In the genomic region with DNA sequence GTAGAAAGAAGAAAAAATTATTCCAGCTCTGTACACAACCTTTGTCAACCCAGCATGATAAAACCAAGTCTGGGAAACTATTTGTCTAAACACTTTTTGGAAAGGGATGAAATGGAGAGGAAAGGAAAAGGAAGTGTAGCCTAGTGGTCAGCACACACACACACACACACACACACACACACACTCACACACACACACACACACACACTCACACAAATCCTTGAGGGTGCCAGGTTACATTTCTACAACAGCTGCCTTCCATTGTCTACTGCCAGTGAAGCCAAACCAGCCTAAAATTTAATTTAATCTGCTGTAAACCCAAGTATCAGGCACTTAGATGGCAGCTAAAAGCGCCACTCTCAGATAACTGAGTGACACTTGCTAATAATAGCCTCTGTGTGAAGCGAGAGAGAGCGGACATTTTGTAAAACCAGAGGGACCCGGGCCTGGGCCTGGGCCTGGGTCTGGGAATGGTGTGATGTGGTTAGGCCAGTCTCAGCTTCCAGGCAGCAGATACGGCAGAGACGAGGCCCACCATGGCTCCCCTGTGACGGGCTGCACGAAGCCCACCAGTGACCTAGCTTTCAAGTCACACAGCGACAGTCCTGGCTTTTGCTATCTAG, we compare ENCODE assay signal across 27 cellular contexts. TPM values are rescaled to one million over a fixed set of nuclear protein-coding genes. Genes with fewer than 3 reads are reported as not detected.
A peak's percentile ranks its signal among the peaks of the same experiment; 100 is the strongest.
DNase-seq lines count a peak whose midpoint lies in the region; ATAC-seq, FAIRE-seq and TF ChIP-seq lines count a peak whose summit lies in the region.
"Had no signal": no experiment of that assay in that cellular context is flagged by ENCODE, and none has a peak within 500 bp of the region (broad histone marks: within the 10 kb centered on the region; RNA-seq: fewer than 3 reads in every experiment).

No MANE protein-coding gene starts in this region.

- H3K4me1 ChIP-seq in heart right ventricle (peaks cover 2 to 41% (median 20%) of the 10 kb centered on the region in 9 donors), neuronal stem cell (ENCODE audit: control insufficient read depth in 2 of 2, insufficient read depth in 1 of 2, low read depth in 1 of 2, low read length in 2 of 2) (no peaks in the 10 kb centered on the region), suprapubic skin (peaks cover 10% of the 10 kb centered on the region)
- H3K4me1 ChIP-seq: lower lobe of right lung had no signal

- no peak overlapping the region for H2BK5ac ChIP-seq in neuronal stem cell (ENCODE audit: low read length)

- H2AK5ac ChIP-seq in neuronal stem cell (ENCODE audit: low read depth, low read length): no peak overlapping the region

- peak in 5 of 8 donors; percentile 51 to 67 (median 60) for ATAC-seq in heart right ventricle
- ATAC-seq: activated T-cell treated with anti-CD3 and anti-CD28 coated beads, Interleukin-2, amount 50 U/mL, for 4 hours; gastroesophageal sphincter; lower lobe of right lung; T-helper 17 cell had no signal

- intact Hi-C loops in heart right ventricle (cut with DNase I): no loop called here
- intact Hi-C loops in dorsolateral prefrontal cortex (cut with DNase I): no loop called here

- no peak overlapping the region for H3K23ac ChIP-seq in neuronal stem cell (ENCODE audit: low read depth, low read length, poor library complexity)

- TF ChIP-seq POLR2A in GM12891 (IDR thresholded peaks at IDR 0.05; ENCODE audit: low read depth, low read length) (no peak), suprapubic skin (IDR thresholded peaks at IDR 0.05) (no peak)

- no peak overlapping the region for H3K9ac ChIP-seq in neuronal stem cell (ENCODE audit: low read depth, low read length, poor library complexity)
- H3K9ac ChIP-seq: BLaER1 treated with 17β-estradiol and CSF1 and Interleukin-3, amounts not matched to agents 10 nM and 100 nM; SK-N-SH had no signal

- no peak overlapping the region for H2BK120ac ChIP-seq in neuronal stem cell (ENCODE audit: low read depth, low read length)

- H3K9me3 ChIP-seq in heart right ventricle (no peaks in the 10 kb centered on the region), neuronal stem cell (replicated peaks in 1 of 2; ENCODE audit: control insufficient read depth in 2 of 2, insufficient read depth in 1 of 2, low read depth in 1 of 2, low read length in 2 of 2) (no peaks in the 10 kb centered on the region), suprapubic skin (no peaks in the 10 kb centered on the region)
- H3K9me3 ChIP-seq: BLaER1 treated with 17β-estradiol and CSF1 and Interleukin-3, amounts not matched to agents 10 nM and 100 nM; gastroesophageal sphincter; lower lobe of right lung; SK-N-SH had no signal

- no peak overlapping the region for H3K4me2 ChIP-seq in neuronal stem cell (ENCODE audit: insufficient read depth, low read length, poor library complexity, severe bottlenecking)
- H3K4me2 ChIP-seq: SK-N-SH had no signal

- no peak overlapping the region for H3K4ac ChIP-seq in neuronal stem cell (ENCODE audit: low read length)

- H4K8ac ChIP-seq in neuronal stem cell (ENCODE audit: low read depth, low read length): no peak overlapping the region

- H3K18ac ChIP-seq in neuronal stem cell (ENCODE audit: low read length): peak overlapping the region; percentile 70

- H3K4me3 ChIP-seq in heart right ventricle (no peak overlapping the region), neuronal stem cell (ENCODE audit: low read length in 2 of 2) (no peak overlapping the region), dorsolateral prefrontal cortex (no peak overlapping the region), suprapubic skin (no peak overlapping the region)
- H3K4me3 ChIP-seq: BLaER1 treated with 17β-estradiol and CSF1 and Interleukin-3, amounts not matched to agents 10 nM and 100 nM; coronary artery; gastroesophageal sphincter; lower lobe of right lung; skin epidermis had no signal

- H3K27me3 ChIP-seq in heart right ventricle (peaks cover 0 to 6% (median 0%) of the 10 kb centered on the region in 7 donors), neuronal stem cell (ENCODE audit: control insufficient read depth in 3 of 3, insufficient read depth in 3 of 3, low read depth in 1 of 3, low read length in 3 of 3) (peaks cover 0 to 8% (median 0%) of the 10 kb centered on the region in 3 experiments), dorsolateral prefrontal cortex (no peaks in the 10 kb centered on the region), suprapubic skin (no peaks in the 10 kb centered on the region)
- H3K27me3 ChIP-seq: BLaER1 treated with 17β-estradiol and CSF1 and Interleukin-3, amounts not matched to agents 10 nM and 100 nM; gastroesophageal sphincter had no signal

- no peak overlapping the region for H2BK15ac ChIP-seq in neuronal stem cell (ENCODE audit: low read length)

- DNase-seq in GM12891 (ENCODE audit: insufficient read length, low spot score) (no peak), heart right ventricle (no peak), neuronal stem cell (ENCODE audit: low spot score) (no peak), activated gamma-delta T cell treated with Interleukin-2 at 50 U/mL for 16 hours (no peak), dorsolateral prefrontal cortex (no peak), suprapubic skin (ENCODE audit: low spot score in 2 of 2) (no peak)
- DNase-seq: activated CD4-positive, alpha-beta T cell treated with anti-CD3 and anti-CD28 coated beads, Interleukin-2, amount 10 ng/mL, durations not matched to agents 24 days and 14 days; activated naive CD4-positive, alpha-beta T cell; activated T-cell treated with anti-CD3 and anti-CD28 coated beads, Interleukin-2, amount 50 U/mL, for 4 hours; Calu3; GOT3; Kasumi-1; lower lobe of right lung; NCI-H1694; NCI-H2171 treated with DMSO at 0.1 percent for 48 hours; SK-N-SH; stimulated activated CD4-positive, alpha-beta T cell treated with anti-CD3 and anti-CD28 coated beads, Interleukin-2, amount 100 ng/mL, for 24 hours; substantia nigra; T-helper 17 cell had no signal

- no peak overlapping the region for H3K14ac ChIP-seq in neuronal stem cell (ENCODE audit: low read length)

- no peak overlapping the region for H2BK12ac ChIP-seq in neuronal stem cell (ENCODE audit: low read length)

- no peak for TF ChIP-seq EP300 in suprapubic skin (IDR thresholded peaks at IDR 0.05)

- H3K79me1 ChIP-seq in neuronal stem cell (ENCODE audit: low read depth, low read length): no peaks in the 10 kb centered on the region

- H3K27ac ChIP-seq in heart right ventricle: peak overlapping the region in 4 of 10 donors; percentile 29 to 51 (median 42)
- no peak overlapping the region for H3K27ac ChIP-seq in neuronal stem cell (replicated peaks; ENCODE audit: low read length)
- peak overlapping the region in 14 of 59 donors; percentile 2 to 58 (median 37) for H3K27ac ChIP-seq in dorsolateral prefrontal cortex
- no peak overlapping the region for H3K27ac ChIP-seq in suprapubic skin
- H3K27ac ChIP-seq: coronary artery, gastroesophageal sphincter, lower lobe of right lung, skin epidermis had no signal

- H3K9me3 Mint-ChIP-seq in IgD-negative memory B cell: no peaks in the 10 kb centered on the region
- H3K9me3 Mint-ChIP-seq: activated CD4-positive, alpha-beta T cell treated with anti-CD3 and anti-CD28 coated beads, Interleukin-2, amount 10 ng/mL, durations not matched to agents 24 days and 14 days; activated T-cell treated with anti-CD3 and anti-CD28 coated beads, Interleukin-2, amount 50 U/mL, for 4 hours had no signal

- no peak overlapping the region for H2AFZ ChIP-seq in neuronal stem cell (ENCODE audit: low read length)

- peak; percentile 16 for FAIRE-seq in GM12891 (lab: Jason Lieb, UNC)
- FAIRE-seq: HTR-8/SVneo, keratinocyte, RCC 7860 had no signal

- H3K36me3 ChIP-seq in heart right ventricle (no peaks in the 10 kb centered on the region), neuronal stem cell (replicated peaks in 1 of 2; ENCODE audit: control insufficient read depth in 2 of 2, insufficient read depth in 2 of 2, low read length in 2 of 2) (no peaks in the 10 kb centered on the region), suprapubic skin (no peaks in the 10 kb centered on the region)
- H3K36me3 ChIP-seq: gastroesophageal sphincter, lower lobe of right lung had no signal

- H3K36me3 Mint-ChIP-seq in IgD-negative memory B cell: peaks cover under 1% of the 10 kb centered on the region

- no peak overlapping the region for H4K91ac ChIP-seq in neuronal stem cell (ENCODE audit: low read depth, low read length, poor library complexity)

- peak overlapping the region; percentile 53 to 76 (median 60) for H3K4me3 Mint-ChIP-seq in IgD-negative memory B cell
- H3K4me3 Mint-ChIP-seq: activated CD4-positive, alpha-beta T cell treated with anti-CD3 and anti-CD28 coated beads, Interleukin-2, amount 10 ng/mL, durations not matched to agents 24 days and 14 days; activated T-cell treated with anti-CD3 and anti-CD28 coated beads, Interleukin-2, amount 50 U/mL, for 4 hours; T-helper 17 cell had no signal

- peak overlapping the region; percentile 18 to 89 (median 74) for H3K27ac Mint-ChIP-seq in IgD-negative memory B cell
- H3K27ac Mint-ChIP-seq: activated CD4-positive, alpha-beta T cell treated with anti-CD3 and anti-CD28 coated beads, Interleukin-2, amount 10 ng/mL, durations not matched to agents 24 days and 14 days; T-helper 17 cell had no signal

- no peaks in the 10 kb centered on the region for H3K27me3 Mint-ChIP-seq in IgD-negative memory B cell

- TF ChIP-seq CTCF in heart right ventricle (IDR thresholded peaks at IDR 0.05) (no peak), dorsolateral prefrontal cortex (IDR thresholded peaks at IDR 0.05 in 54 of 56, conservative IDR thresholded peaks at IDR 0.05 in 2 of 56; ENCODE audit: low read depth in 1 of 56, partially characterized antibody in 56 of 56) (no peak), suprapubic skin (IDR thresholded peaks at IDR 0.05) (no peak)

- WGBS in heart right ventricle, 2 donors: 66 to 76% methylated on average over 9 of the region's 9 CpGs
- no CpG with 5 or more reads among the region's 9 CpGs for whole genome bisulfite sequencing in neuronal stem cell (ENCODE audit: extremely low coverage in 2 of 2, insufficient read length in 2 of 2, insufficient replicate concordance in 1 of 2), 2 donors
- 97% methylated on average over 9 of the region's 9 CpGs for WGBS in suprapubic skin

- peaks cover 61 to 92% (median 76%) of the 10 kb centered on the region in 3 donors for H3K4me1 Mint-ChIP-seq in IgD-negative memory B cell
- H3K4me1 Mint-ChIP-seq: T-helper 17 cell had no signal

TF ChIP-seq in GM12891, 5 proteins besides CTCF, POLR2A, EP300 and RAD21:
- TF ChIP-seq POU2F2 (IDR thresholded peaks at IDR 0.05; ENCODE audit: low read depth, low read length) (no peak), POLR2AphosphoS5 (IDR thresholded peaks at IDR 0.05; ENCODE audit: low read depth, low read length) (no peak)

RNA-seq across cellular contexts. Expression of gene BCL11A, which starts 32.4 kb away (rescaled TPM):
- polyA plus RNA-seq in GM12891 (2012; ENCODE audit: low read depth, missing spikeins): 10.6 TPM
- 189 TPM for polyA plus RNA-seq in IgD-negative memory B cell
- 10 to 100 TPM; 19.5 to 38.5 (median 23.4) TPM for total RNA-seq in heart right ventricle
- polyA plus RNA-seq in heart right ventricle: 10 to 100 TPM in 1 of 2 donors, 1 to 10 TPM in 1; 3.2 to 22.2 TPM
- polyA plus RNA-seq in neuronal stem cell (2013, experiment 1 of 2): 0.11 TPM
- 0.17 TPM for polyA plus RNA-seq in neuronal stem cell (2013, experiment 2 of 2)
- total RNA-seq in dorsolateral prefrontal cortex: 100 to 1,000 TPM in 76 of 120 experiments, 10 to 100 TPM in 44; 33.4 to 157 (median 108) TPM
- total RNA-seq in suprapubic skin: 100 to 1,000 TPM in 2 of 4 donors, 10 to 100 TPM in 2; 67.1 to 222 (median 113) TPM
- total RNA-seq: activated CD4-positive, alpha-beta T cell treated with anti-CD3 and anti-CD28 coated beads, Interleukin-2, amount 10 ng/mL, durations not matched to agents 24 days and 14 days had no signal
